Comparison of ENCODE assay signal across 8 cellular contexts in genomic region chr5:67003373-67003905, GRCh38.
DNase-seq lines count a peak whose midpoint lies in the region; ATAC-seq and TF ChIP-seq lines count a peak whose summit lies in the region.

No MANE protein-coding gene starts in this region.

- no peak for TF ChIP-seq CTCF in MM.1S (IDR thresholded peaks at IDR 0.05; ENCODE audit: low read length)
- TF ChIP-seq CTCF in neural crest cell (conservative IDR thresholded peaks at IDR 0.05) = no peak

- H3K36me3 ChIP-seq in CD4-positive, alpha-beta memory T cell (ENCODE audit: insufficient read depth, low read length) = no peaks in the 10 kb centered on the region
- H3K36me3 ChIP-seq in MM.1S (replicated peaks; ENCODE audit: insufficient read depth, low read length) (no peaks in the 10 kb centered on the region), ectodermal cell (ENCODE audit: control insufficient read depth, insufficient read depth, low read length) (no peaks in the 10 kb centered on the region)

- no peaks in the 10 kb centered on the region for H3K27me3 Mint-ChIP-seq in CD4-positive, alpha-beta memory T cell
- no peaks in the 10 kb centered on the region for H3K27me3 Mint-ChIP-seq in neural crest cell (ENCODE audit: low read depth)

- no peaks in the 10 kb centered on the region for H3K9me3 ChIP-seq in CD4-positive, alpha-beta memory T cell (ENCODE audit: control insufficient read depth in 1 of 2, low read length in 2 of 2)
- H3K9me3 ChIP-seq in MM.1S (replicated peaks; ENCODE audit: insufficient read depth, low read length) (no peaks in the 10 kb centered on the region), ectodermal cell (ENCODE audit: control insufficient read depth, low read length) (no peaks in the 10 kb centered on the region)

- H3K4me2 ChIP-seq in MM.1S (ENCODE audit: low read depth, low read length) = peak overlapping the region; percentile 90; the same call in 1 of the 2 replicates

- H3K4me1 Mint-ChIP-seq in CD4-positive, alpha-beta memory T cell = peaks cover 35 to 51% (median 44%) of the 10 kb centered on the region in 4 donors
- peaks cover 26% of the 10 kb centered on the region for H3K4me1 Mint-ChIP-seq in neural crest cell

- POLR2A ChIA-PET in CD4-positive, alpha-beta memory T cell (lab: Charles Lee; ENCODE audit: partially characterized antibody) = interaction anchor here (0.8 to 3.0 kb wide), 7 partner anchors 12 to 218 kb away, joined by 3 to 24 read pairs (median 4); no protein-coding TSS in a partner anchor

- 12 to 16% methylated on average over 5 of the region's 6 CpGs for WGBS in ectodermal cell, 2 experiments

- peak overlapping the region; percentile 83 to 98 (median 86) for H3K4me3 Mint-ChIP-seq in CD4-positive, alpha-beta memory T cell
- peak overlapping the region; percentile 82 for H3K4me3 Mint-ChIP-seq in neural crest cell

- peaks cover 17% of the 10 kb centered on the region; the same call in 1 of the 2 replicates for H3F3A ChIP-seq in MM.1S (ENCODE audit: insufficient read depth, low read length)

- no peaks in the 10 kb centered on the region for H4K20me1 ChIP-seq in MM.1S (ENCODE audit: insufficient read depth, low read length)

- H3K27me3 ChIP-seq in CD4-positive, alpha-beta memory T cell (ENCODE audit: insufficient read depth, low read length) = no peaks in the 10 kb centered on the region
- H3K27me3 ChIP-seq in MM.1S (replicated peaks; ENCODE audit: insufficient read depth, low read length) (no peaks in the 10 kb centered on the region), ectodermal cell (ENCODE audit: control insufficient read depth, insufficient read depth, low read length, poor library complexity, severe bottlenecking) (peaks cover 28% of the 10 kb centered on the region)

- peak overlapping the region; percentile 91; the same call in 1 of the 2 replicates for H2AFZ ChIP-seq in MM.1S (ENCODE audit: low read length)

- peaks cover 48% of the 10 kb centered on the region for H3K4me1 ChIP-seq in CD4-positive, alpha-beta memory T cell (ENCODE audit: insufficient read depth, low read length)
- H3K4me1 ChIP-seq in MM.1S (ENCODE audit: low read length) (peaks cover 6% of the 10 kb centered on the region; the same call in 1 of the 2 replicates), ectodermal cell (ENCODE audit: control insufficient read depth, insufficient read depth, low read length) (peaks cover 6% of the 10 kb centered on the region)

- CTCF ChIA-PET in CD4-positive, alpha-beta memory T cell (lab: Charles Lee; ENCODE audit: partially characterized antibody) = interaction anchor here (0.8 to 1.4 kb wide), 4 partner anchors 16 to 204 kb away, joined by 3 to 7 read pairs (median 4); no protein-coding TSS in a partner anchor

- no peaks in the 10 kb centered on the region for H3K79me2 ChIP-seq in MM.1S (ENCODE audit: low read length)

- H3K9me3 Mint-ChIP-seq in CD4-positive, alpha-beta memory T cell = no peaks in the 10 kb centered on the region
- H3K9me3 Mint-ChIP-seq in neural crest cell = no peaks in the 10 kb centered on the region

- H3K9ac ChIP-seq in MM.1S (ENCODE audit: low read length) = peak overlapping the region; percentile 81; the same call in 1 of the 2 replicates

- H3K27ac ChIP-seq in CD4-positive, alpha-beta memory T cell (ENCODE audit: low read depth, low read length) = peak overlapping the region; percentile 82
- H3K27ac ChIP-seq in MM.1S (ENCODE audit: low read length) (peak overlapping the region; percentile 84; the same call in 1 of the 2 replicates), ectodermal cell (ENCODE audit: insufficient read depth, low read depth, low read length, poor library complexity, severe bottlenecking) (no peak overlapping the region)

- intact Hi-C loops in CD4-positive, alpha-beta memory T cell (cut with micrococcal nuclease) = loop anchor here (5.0 kb wide), 1 partner anchor 164 kb away; no protein-coding TSS in a partner anchor

- H3K36me3 Mint-ChIP-seq in CD4-positive, alpha-beta memory T cell = peaks cover 0 to 7% of the 10 kb centered on the region in 2 donors
- H3K36me3 Mint-ChIP-seq in neural crest cell (ENCODE audit: low read depth) = no peaks in the 10 kb centered on the region

- H3K27ac Mint-ChIP-seq in CD4-positive, alpha-beta memory T cell = peak overlapping the region; percentile 84 to 98 (median 88)
- H3K27ac Mint-ChIP-seq in neural crest cell (ENCODE audit: unreplicated experiment) = no peak overlapping the region

- ATAC-seq in HG03095 (IDR thresholded peaks at IDR 0.05; ENCODE audit: unreplicated experiment) = no peak

- H3K9me2 ChIP-seq in MM.1S (replicated peaks; ENCODE audit: insufficient read depth, low read length) = no peaks in the 10 kb centered on the region

- no peak for DNase-seq in CD4-positive, alpha-beta memory T cell
- no peak for DNase-seq in MM.1S
- DNase-seq in neural crest cell (ENCODE audit: low read depth, low spot score) = no peak
- DNase-seq in HuH-7 (ENCODE audit: low spot score) = no peak
- DNase-seq in AG08396 (ENCODE audit: low spot score) = no peak
- no peak for DNase-seq in hepatic stellate cell (ENCODE audit: low spot score)

- peak overlapping the region; percentile 43 to 83 for H3K4me3 ChIP-seq in CD4-positive, alpha-beta memory T cell (ENCODE audit: low read length in 2 of 2)
- peak overlapping the region; percentile 70 for H3K4me3 ChIP-seq in MM.1S (ENCODE audit: low read length)
- peak overlapping the region; percentile 52 for H3K4me3 ChIP-seq in ectodermal cell (ENCODE audit: insufficient read depth, low read depth, low read length)
